Comparison of ENCODE assay signal across 8 cellular contexts in genomic region chr3:194671900-194672808, GRCh38. TPM values are rescaled to one million over a fixed set of nuclear protein-coding genes. Genes with fewer than 3 reads are reported as not detected.
A peak's percentile ranks its signal among the peaks of the same experiment; 100 is the strongest.
DNase-seq lines count a peak whose midpoint lies in the region; ATAC-seq, FAIRE-seq and TF ChIP-seq lines count a peak whose summit lies in the region.

LSG1 (minus strand) TSS chr3:194672191; CDS start chr3:194672162, 29 bp downstream.

- TF ChIP-seq EP300 in H1 (IDR thresholded peaks at IDR 0.05; ENCODE audit: borderline replicate concordance in 1 of 2, low read depth in 2 of 2, low read length in 2 of 2), result peak in 1 of 2 experiments; percentile 95; a peak in 2 of 3 replicates

- H3K4me3 Mint-ChIP-seq in memory B cell, result peak within 1 kb of the TSS; percentile 100

- peaks cover 0 to 10% (median 5%) of the 10 kb centered on the region in 4 experiments; a peak in 5 of 8 replicates for H3K36me3 ChIP-seq in H1 (ENCODE audit: control insufficient read depth in 2 of 4, insufficient read depth in 4 of 4, low read length in 3 of 4)

- peaks cover 0 to 2% (median 0%) of the 10 kb centered on the region in 4 experiments; a peak in 2 of 7 replicates for H3K27me3 ChIP-seq in H1 (replicated peaks in 1 of 4; ENCODE audit: control insufficient read depth in 3 of 4, extremely low read depth in 1 of 4, insufficient read depth in 3 of 4, low read length in 3 of 4)

- no peak for TF ChIP-seq CTCF in H1 (IDR thresholded peaks at IDR 0.05; ENCODE audit: control extremely low read depth in 1 of 3, insufficient read depth in 1 of 3, low read depth in 1 of 3, low read length in 3 of 3)

- H3K4me1 ChIP-seq in H1 (replicated peaks in 1 of 4; ENCODE audit: control insufficient read depth in 3 of 4, insufficient read depth in 4 of 4, low read length in 3 of 4), result peaks cover 0 to 4% (median under 1%) of the 10 kb centered on the region in 4 experiments; a peak in 4 of 7 replicates

- H3K4ac ChIP-seq in H1 (replicated peaks; ENCODE audit: insufficient read length, low read depth, low read length), result no peak within 1 kb of the TSS

- H3K27ac Mint-ChIP-seq in memory B cell, result peak within 1 kb of the TSS; percentile 99

- TF ChIP-seq POLR2A in H1 (IDR thresholded peaks at IDR 0.05; ENCODE audit: control extremely low read depth in 1 of 2, low read depth in 2 of 2, low read length in 2 of 2), result peak; percentile 69 to 75

- 0 out of 2 replicates have a peak within 1 kb of the TSS, but pooled peaks have one; percentile 12 for H4K8ac ChIP-seq in H1 (ENCODE audit: extremely low read depth, insufficient read depth, low read length)

- peak; percentile 90 for DNase-seq in COLO668 (lab: John Stamatoyannopoulos, UW; ENCODE audit: unreplicated experiment)
- peak; percentile 92 for DNase-seq in HTR-8/SVneo (ENCODE audit: insufficient read length, low spot score)
- DNase-seq in NOMO-1 treated with dmso at 0.1 percent for 144 hours (lab: John Stamatoyannopoulos, UW; ENCODE audit: unreplicated experiment), result peak; percentile 96
- DNase-seq in activated CD8-positive, alpha-beta memory T cell treated with anti-CD3 and anti-CD28 coated beads for 48 hours (ENCODE audit: low read depth in 2 of 3, low spot score in 2 of 3), result peak; percentile 52 to 72 (median 68)
- DNase-seq in H1 (ENCODE audit: low read depth in 1 of 2, low spot score in 2 of 2), result peak; percentile 75 to 86
- peak; percentile 72 to 88 for DNase-seq in memory B cell (ENCODE audit: low spot score in 2 of 2)
- peak; percentile 73 for DNase-seq in stimulated activated CD8-positive, alpha-beta memory T cell treated with anti-CD3 and anti-CD28 coated beads, Interleukin-12 subunit alpha, Interleukin-12 subunit beta, amount 100 ng/mL, for 24 hours (ENCODE audit: extremely low read depth)

- no peaks in the 10 kb centered on the region; the same call in 1 of the 2 replicates for H3K79me1 ChIP-seq in H1 (ENCODE audit: low read depth, low read length)

- POLR2A ChIA-PET in H1 (lab: Charles Lee; ENCODE audit: partially characterized antibody), result interaction anchor here (0.7 to 4.7 kb wide), 9 partner anchors 10 to 284 kb away, joined by 3 to 30 read pairs (median 3); partner anchors contain the start of gene FAM43A

- H2BK20ac ChIP-seq in H1 (ENCODE audit: low read length), result no peak within 1 kb of the TSS

- peaks cover 2% of the 10 kb centered on the region; the same call in 1 of the 2 replicates for H3K23me2 ChIP-seq in H1 (ENCODE audit: low read depth, low read length)

- H3K9ac ChIP-seq in H1 (replicated peaks in 1 of 4; ENCODE audit: extremely low read depth in 1 of 4, low read depth in 3 of 4, low read length in 3 of 4), result peak within 1 kb of the TSS; percentile 14 to 87 (median 85)

- peaks cover 8 to 41% of the 10 kb centered on the region in 2 experiments for H3K79me2 ChIP-seq in H1 (ENCODE audit: control insufficient read depth in 1 of 2, insufficient read depth in 2 of 2, low read length in 2 of 2)

- H2BK120ac ChIP-seq in H1 (replicated peaks; ENCODE audit: low read depth, low read length), result peak within 1 kb of the TSS; percentile 50

- no peaks in the 10 kb centered on the region for H3K9me3 ChIP-seq in H1 (ENCODE audit: insufficient read depth in 2 of 2, low read depth in 1 of 2, low read length in 1 of 2)

- no peak for TF ChIP-seq RAD21 in H1 (IDR thresholded peaks at IDR 0.05 in 1 of 2, conservative IDR thresholded peaks at IDR 0.05 in 1 of 2; ENCODE audit: low read depth in 2 of 2, low read length in 2 of 2)

- peak within 1 kb of the TSS; percentile 77 to 99 (median 93) for H3K4me3 ChIP-seq in H1 (ENCODE audit: extremely low read depth in 1 of 4, insufficient read depth in 2 of 4, low read depth in 3 of 4, low read length in 4 of 4)

- H3K9me3 Mint-ChIP-seq in memory B cell, result no peaks in the 10 kb centered on the region

- ATAC-seq in GM21360 (IDR thresholded peaks at IDR 0.05; ENCODE audit: unreplicated experiment) (peak; percentile 79), memory B cell (ENCODE audit: low read depth) (peak; percentile 90)

- CTCF ChIA-PET in H1 (lab: Charles Lee; ENCODE audit: partially characterized antibody), result interaction anchor here (0.6 to 13.0 kb wide), 35 partner anchors 12 to 588 kb away, joined by 3 to 110 read pairs (median 4); partner anchors contain the start of gene FAM43A

- H3K14ac ChIP-seq in H1 (ENCODE audit: insufficient read length), result no peak within 1 kb of the TSS

- peak within 1 kb of the TSS; percentile 94 for H3K27ac ChIP-seq in H1 (ENCODE audit: low read depth, low read length)

- no peak within 1 kb of the TSS for H3K56ac ChIP-seq in H1 (replicated peaks; ENCODE audit: insufficient read length, low read depth, low read length)

- no peak within 1 kb of the TSS for H2BK12ac ChIP-seq in H1 (ENCODE audit: low read depth, low read length)

- H2BK5ac ChIP-seq in H1 (ENCODE audit: low read depth, low read length), result peak within 1 kb of the TSS; percentile 35

- H2AK5ac ChIP-seq in H1 (ENCODE audit: low read depth, low read length), result no peak within 1 kb of the TSS

- no peak within 1 kb of the TSS for H3K23ac ChIP-seq in H1 (ENCODE audit: insufficient read length)

- no peak within 1 kb of the TSS; the same call in 1 of the 2 replicates for H3K18ac ChIP-seq in H1 (ENCODE audit: extremely low read depth, low read length)

- H3K36me3 Mint-ChIP-seq in memory B cell, result peaks cover 14% of the 10 kb centered on the region

- 1% methylated on average over 57 of the region's 57 CpGs; no CpG with 5 or more reads in 1 of the 2 experiments for WGBS in H1 (ENCODE audit: extremely low coverage in 1 of 2, insufficient coverage in 1 of 2, insufficient read length in 1 of 2, insufficient replicate concordance in 2 of 2, low coverage in 1 of 2, low lambda C conversion rate in 2 of 2, missing lambda C conversion rate in 1 of 2), 2 experiments

- H3K4me2 ChIP-seq in H1 (ENCODE audit: insufficient read depth in 1 of 2, low read depth in 2 of 2, low read length in 2 of 2), result peak within 1 kb of the TSS; percentile 65 to 74

- no peak within 1 kb of the TSS for H4K91ac ChIP-seq in H1 (replicated peaks; ENCODE audit: insufficient read length, low read length)

- peaks cover 22% of the 10 kb centered on the region for H3K4me1 Mint-ChIP-seq in memory B cell

- H4K5ac ChIP-seq in H1 (ENCODE audit: insufficient read length, low read depth, low read length), result peak within 1 kb of the TSS; percentile 57

- H2BK15ac ChIP-seq in H1 (ENCODE audit: low read length), result no peak within 1 kb of the TSS

- peaks cover 4% of the 10 kb centered on the region for H3K27me3 Mint-ChIP-seq in memory B cell

- peak within 1 kb of the TSS; percentile 95 for H2AFZ ChIP-seq in H1 (ENCODE audit: low read length)

- peak; percentile 51 for FAIRE-seq in HTR-8/SVneo (lab: Jason Lieb, UNC)
- no peak for FAIRE-seq in H1 (lab: Jason Lieb, UNC)

- H4K20me1 ChIP-seq in H1 (replicated peaks in 1 of 2; ENCODE audit: control insufficient read depth in 1 of 2, insufficient read depth in 2 of 2, low read length in 2 of 2), result peaks cover 0 to 4% of the 10 kb centered on the region in 2 experiments

TF ChIP-seq in H1, 55 proteins besides CTCF, POLR2A, EP300 and RAD21 (continues in another document):
- TF ChIP-seq CREB1 (IDR thresholded peaks at IDR 0.05), result peak; percentile 91
- TF ChIP-seq NANOG (IDR thresholded peaks at IDR 0.05; ENCODE audit: insufficient read depth, low read depth, low read length, poor library complexity, severe bottlenecking), result no peak
- no peak for TF ChIP-seq SIRT6 (IDR thresholded peaks at IDR 0.05; ENCODE audit: low read length)
- peak; percentile 33 for TF ChIP-seq TAF7 (optimal IDR thresholded peaks at IDR 0.05; ENCODE audit: borderline replicate concordance, low read depth, low read length)
- peak; percentile 96 for TF ChIP-seq YY1 (IDR thresholded peaks at IDR 0.05; ENCODE audit: low read depth, low read length)
- peak; percentile 92 for TF ChIP-seq JUND (IDR thresholded peaks at IDR 0.05; ENCODE audit: low read length)
- peak; percentile 90 for TF ChIP-seq SP1 (IDR thresholded peaks at IDR 0.05; ENCODE audit: low read depth, low read length)
- peak; percentile 86 to 98; a peak in 3 of 4 replicates for TF ChIP-seq SIN3A (conservative IDR thresholded peaks at IDR 0.05 in 1 of 2, IDR thresholded peaks at IDR 0.05 in 1 of 2; ENCODE audit: low read depth in 1 of 2, low read length in 2 of 2)
- TF ChIP-seq RBBP5 (IDR thresholded peaks at IDR 0.05; ENCODE audit: borderline replicate concordance, low read depth, low read length), result peak; percentile 80; the same call in 1 of the 2 replicates
- peak in 1 of 2 experiments; percentile 6 for TF ChIP-seq BCL11A (IDR thresholded peaks at IDR 0.05; ENCODE audit: low read depth in 2 of 2, low read length in 2 of 2)
- peak; percentile 95 for TF ChIP-seq SAP30 (IDR thresholded peaks at IDR 0.05; ENCODE audit: insufficient read depth, insufficient replicate concordance, low read length)
- no peak for TF ChIP-seq EZH2 (IDR thresholded peaks at IDR 0.05; ENCODE audit: low read depth, low read length, severe bottlenecking)
- TF ChIP-seq ASH2L (IDR thresholded peaks at IDR 0.05; ENCODE audit: low read length), result peak; percentile 94
- peak; percentile 82 for TF ChIP-seq PHF8 (conservative IDR thresholded peaks at IDR 0.05; ENCODE audit: low read depth, low read length)
- peak; percentile 37; the same call in 1 of the 2 replicates for TF ChIP-seq BRCA1 (IDR thresholded peaks at IDR 0.05; ENCODE audit: low read depth, low read length)
- peak; percentile 89 for TF ChIP-seq CHD1 (IDR thresholded peaks at IDR 0.05; ENCODE audit: low read depth, low read length)
- TF ChIP-seq GABPA (IDR thresholded peaks at IDR 0.05; ENCODE audit: borderline replicate concordance, insufficient read depth, low read length), result peak; percentile 90
- no peak for TF ChIP-seq POU5F1 (IDR thresholded peaks at IDR 0.05; ENCODE audit: low read depth, low read length)
- peak; percentile 42; the same call in 1 of the 2 replicates for TF ChIP-seq KDM5A (IDR thresholded peaks at IDR 0.05; ENCODE audit: low read length)
- TF ChIP-seq SP4 (IDR thresholded peaks at IDR 0.05; ENCODE audit: low read length), result peak; percentile 93
- TF ChIP-seq CHD2 (IDR thresholded peaks at IDR 0.05; ENCODE audit: low read length), result peak; percentile 61
- peak in 1 of 2 experiments; percentile 34; a peak in 2 of 4 replicates for TF ChIP-seq HDAC2 (IDR thresholded peaks at IDR 0.05; ENCODE audit: borderline replicate concordance in 1 of 2, low read depth in 2 of 2, low read length in 2 of 2)

RNA-seq across cellular contexts. Expression of gene LSG1, which starts in this region (rescaled TPM):
- 47.6 and 49.9 TPM in 2 replicates for total RNA-seq in H1 (2021; fragmentation: NEBNext Ultra II Directional; extraction: Animal tissue kit (Norgen Biotek cat#: 25700))
- 17.8 and 23.7 TPM in 2 replicates for polyA plus RNA-seq in H1 (2011; rRNA removed)
- polyA plus RNA-seq in H1 (2011; cell fraction: cytosol; rRNA removed), result 27.4 TPM
- polyA plus RNA-seq in H1 (2011; cell fraction: nucleus; rRNA removed), result 40.1 TPM
- polyA plus RNA-seq in H1 (2012, experiment 1 of 2), result 32.9 to 45.5 TPM (median 41.1 TPM) in 4 replicates
- polyA plus RNA-seq in H1 (2012, experiment 2 of 2), result 6.7 TPM
- 42.5 TPM for polyA plus RNA-seq in H1 (2013, experiment 1 of 2)
- polyA plus RNA-seq in H1 (2013, experiment 2 of 2), result 40.4 TPM
- 52.6 and 90.4 TPM in 2 replicates for polyA minus RNA-seq in H1 (2011; rRNA and poly(A)+ RNA removed)
- polyA minus RNA-seq in H1 (2011; cell fraction: cytosol; rRNA and poly(A)+ RNA removed), result 36.5 TPM
- polyA minus RNA-seq in H1 (2011; cell fraction: nucleus; rRNA and poly(A)+ RNA removed), result 57.7 TPM

Comparison
In these comparisons a context has a peak if more than half of its experiments do, and no peak if none do; other contexts are left out.
1. Peak in every context shown above with its lines: DNase-seq, ATAC-seq, H3K4me3 ChIP-seq and H3K27ac ChIP-seq.